ENCODE assay signal across 27 cellular contexts in genomic region chr11:105201166-105201565, GRCh38.
"Had no signal": no experiment of that assay in that cellular context is flagged by ENCODE, and none has a peak within 500 bp of the region (broad histone marks: within the 10 kb centered on the region; RNA-seq: fewer than 3 reads in every experiment).

No MANE protein-coding gene starts in this region.

- H3K36me3 ChIP-seq: esophagus muscularis mucosa, heart right ventricle, stomach, thyroid gland had no signal

- DNase-seq: dorsolateral prefrontal cortex; effector CD4-positive, alpha-beta T cell; foreskin melanocyte; glutamatergic neuron; heart right ventricle; hypothalamus; immature natural killer cell; mesenchymal stem cell; naive thymus-derived CD8-positive, alpha-beta T cell; nephron progenitor cell; nucleus accumbens; posterior cingulate gyrus; psoas muscle; right cardiac atrium; stimulated activated CD4-positive, alpha-beta T cell treated with anti-CD3 and anti-CD28 coated beads, Interleukin-12 subunit alpha, Interleukin-12 subunit beta, amount 100 ng/mL, for 4 hours; stimulated activated CD4-positive, alpha-beta T cell treated with anti-CD3 and anti-CD28 coated beads, Interleukin-1b, Interleukin-23, amount 100 ng/mL, for 48 hours; stimulated activated CD4-positive, alpha-beta T cell treated with anti-CD3 and anti-CD28 coated beads, Interleukin-4, amount 100 ng/mL, for 1 hour; stimulated activated CD8-positive, alpha-beta memory T cell treated with anti-CD3 and anti-CD28 coated beads, Interleukin-4, amount 100 ng/mL, for 48 hours; stimulated activated naive CD4-positive, alpha-beta T cell; stomach; thyroid gland had no signal

- H3K4me1 ChIP-seq: esophagus muscularis mucosa, psoas muscle had no signal

- H3K9me3 Mint-ChIP-seq: immature natural killer cell; mesothelial cell of epicardium; naive thymus-derived CD8-positive, alpha-beta T cell; nephron progenitor cell; type B pancreatic cell had no signal

- H3K4me3 Mint-ChIP-seq: immature natural killer cell; mesothelial cell of epicardium; naive thymus-derived CD8-positive, alpha-beta T cell; nephron progenitor cell; type B pancreatic cell had no signal

- H3K4me3 ChIP-seq: dorsolateral prefrontal cortex, esophagus muscularis mucosa, heart right ventricle, psoas muscle, skin epidermis, stomach, thyroid gland had no signal

- H3K27me3 ChIP-seq: dorsolateral prefrontal cortex, esophagus muscularis mucosa, heart right ventricle, stomach, thyroid gland had no signal

- H3K36me3 Mint-ChIP-seq: immature natural killer cell; mesothelial cell of epicardium; naive thymus-derived CD8-positive, alpha-beta T cell; type B pancreatic cell had no signal

- H3K9me3 ChIP-seq: esophagus muscularis mucosa, heart right ventricle, psoas muscle, stomach, thyroid gland had no signal

- H3K4me1 Mint-ChIP-seq: immature natural killer cell, nephron progenitor cell had no signal

- H3K27ac ChIP-seq: dorsolateral prefrontal cortex, esophagus muscularis mucosa, heart right ventricle, psoas muscle, skin epidermis, stomach, thyroid gland had no signal

- H3K27me3 Mint-ChIP-seq: type B pancreatic cell had no signal

- H3K27ac Mint-ChIP-seq: immature natural killer cell; mesothelial cell of epicardium; naive thymus-derived CD8-positive, alpha-beta T cell; nephron progenitor cell; type B pancreatic cell had no signal

- FAIRE-seq: keratinocyte had no signal

- ATAC-seq: heart right ventricle; left lobe of liver; naive thymus-derived CD8-positive, alpha-beta T cell; psoas muscle; right cardiac atrium had no signal
